Comparison of ENCODE assay signal across 21 cellular contexts in the genomic region with DNA sequence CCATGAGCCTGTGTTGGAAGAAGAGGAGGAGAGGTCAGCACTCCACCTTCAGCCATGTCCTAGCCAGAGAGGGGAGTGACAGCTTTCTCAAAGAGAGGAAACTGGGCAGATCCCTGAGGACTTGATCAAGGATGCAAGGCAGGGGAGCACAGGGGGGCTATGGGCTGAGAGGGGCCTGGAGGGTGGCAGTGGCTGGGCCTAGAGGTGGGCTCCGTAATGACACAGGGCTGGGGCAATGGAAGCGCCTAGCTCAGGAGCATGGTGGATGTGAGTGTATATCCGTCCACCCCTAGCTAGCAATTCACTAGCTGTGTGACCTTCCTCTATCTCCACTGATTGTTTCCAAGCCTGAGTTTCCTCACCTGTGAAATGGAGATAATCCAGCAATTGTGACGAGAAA. TPM values are rescaled to one million over a fixed set of nuclear protein-coding genes. Genes with fewer than 3 reads are reported as not detected.
A peak's percentile ranks its signal among the peaks of the same experiment; 100 is the strongest.
DNase-seq lines count a peak whose midpoint lies in the region; ATAC-seq, FAIRE-seq and TF ChIP-seq lines count a peak whose summit lies in the region.
"Had no signal": no experiment of that assay in that cellular context is flagged by ENCODE, and none has a peak within 500 bp of the region (broad histone marks: within the 10 kb centered on the region; RNA-seq: fewer than 3 reads in every experiment).

No MANE protein-coding gene starts in this region.

- no peak overlapping the region for H2BK5ac ChIP-seq in mesendoderm (ENCODE audit: low read length)

- peaks cover 20% of the 10 kb centered on the region for H3K27me3 Mint-ChIP-seq in activated naive CD8-positive, alpha-beta T cell treated with anti-CD3 and anti-CD28 coated beads, Interleukin-2, amount 10 ng/mL, durations not matched to agents 7 days and 5 days
- H3K27me3 Mint-ChIP-seq in activated naive CD8-positive, alpha-beta T cell treated with anti-CD3 and anti-CD28 coated beads, Interleukin-2, amount 50 U/mL, for 24 hours: peaks cover 1% of the 10 kb centered on the region
- no peaks in the 10 kb centered on the region for H3K27me3 Mint-ChIP-seq in stimulated activated memory B cell treated with anti-CD40 and anti-IgM and Interleukin-4, amounts not matched to agents 10 μg/mL and 1 μg/mL and 100 μg/mL, for 72 hours
- H3K27me3 Mint-ChIP-seq in activated T-helper 17 cell treated with anti-CD3 and anti-CD28 coated beads, Interleukin-2, amount 50 U/mL, for 72 hours: no peaks in the 10 kb centered on the region
- H3K27me3 Mint-ChIP-seq: memory B cell had no signal

- no peak for TF ChIP-seq EP300 in K562 (IDR thresholded peaks at IDR 0.05; ENCODE audit: low read length)

- H3K4ac ChIP-seq in mesendoderm (ENCODE audit: low read depth, low read length): no peak overlapping the region

- no peak overlapping the region for H2AK5ac ChIP-seq in mesendoderm (ENCODE audit: low read length)

- peak overlapping the region; percentile 9 for H3K4me3 Mint-ChIP-seq in activated naive CD8-positive, alpha-beta T cell treated with anti-CD3 and anti-CD28 coated beads, Interleukin-2, amount 10 ng/mL, durations not matched to agents 7 days and 5 days
- no peak overlapping the region for H3K4me3 Mint-ChIP-seq in activated naive CD8-positive, alpha-beta T cell treated with anti-CD3 and anti-CD28 coated beads, Interleukin-2, amount 50 U/mL, for 24 hours
- no peak overlapping the region for H3K4me3 Mint-ChIP-seq in stimulated activated memory B cell treated with anti-CD40 and anti-IgM and Interleukin-4, amounts not matched to agents 10 μg/mL and 1 μg/mL and 100 μg/mL, for 72 hours
- no peak overlapping the region for H3K4me3 Mint-ChIP-seq in activated T-helper 17 cell treated with anti-CD3 and anti-CD28 coated beads, Interleukin-2, amount 50 U/mL, for 72 hours
- H3K4me3 Mint-ChIP-seq: memory B cell; nephron progenitor cell; stimulated activated naive B cell treated with anti-CD40 and anti-IgM and Interleukin-4, amounts not matched to agents 10 μg/mL and 1 μg/mL and 100 μg/mL, for 72 hours had no signal

- no peak overlapping the region for H3K27ac Mint-ChIP-seq in activated naive CD8-positive, alpha-beta T cell treated with anti-CD3 and anti-CD28 coated beads, Interleukin-2, amount 10 ng/mL, durations not matched to agents 7 days and 5 days
- H3K27ac Mint-ChIP-seq in activated naive CD8-positive, alpha-beta T cell treated with anti-CD3 and anti-CD28 coated beads, Interleukin-2, amount 50 U/mL, for 24 hours: no peak overlapping the region
- H3K27ac Mint-ChIP-seq in stimulated activated memory B cell treated with anti-CD40 and anti-IgM and Interleukin-4, amounts not matched to agents 10 μg/mL and 1 μg/mL and 100 μg/mL, for 72 hours: no peak overlapping the region
- no peak overlapping the region for H3K27ac Mint-ChIP-seq in activated T-helper 17 cell treated with anti-CD3 and anti-CD28 coated beads, Interleukin-2, amount 50 U/mL, for 72 hours
- H3K27ac Mint-ChIP-seq: memory B cell; nephron progenitor cell; stimulated activated naive B cell treated with anti-CD40 and anti-IgM and Interleukin-4, amounts not matched to agents 10 μg/mL and 1 μg/mL and 100 μg/mL, for 72 hours had no signal

- H3K36me3 ChIP-seq in K562 (ENCODE audit: control insufficient read depth, insufficient read depth, low read length): no peaks in the 10 kb centered on the region
- H3K36me3 ChIP-seq in mesendoderm (ENCODE audit: control insufficient read depth, insufficient read depth, low read length): no peaks in the 10 kb centered on the region
- no peaks in the 10 kb centered on the region for H3K36me3 ChIP-seq in aorta (ENCODE audit: control insufficient read depth in 1 of 2, insufficient read depth in 2 of 2, low read length in 1 of 2)
- no peaks in the 10 kb centered on the region for H3K36me3 ChIP-seq in prostate gland
- H3K36me3 ChIP-seq: HAP-1, thyroid gland had no signal

- BruUV-seq in K562 (replicated peaks; lab: Mats Ljungman, UMichigan): no TSS peak

- H3K4me1 ChIP-seq in K562 (replicated peaks in 1 of 2; ENCODE audit: control insufficient read depth in 2 of 2, insufficient read depth in 2 of 2, low read length in 2 of 2): peaks cover 9 to 10% of the 10 kb centered on the region in 2 experiments; a peak in 3 of 5 replicates
- H3K4me1 ChIP-seq in mesendoderm (ENCODE audit: control insufficient read depth, low read depth, low read length): peaks cover 2% of the 10 kb centered on the region
- H3K4me1 ChIP-seq in aorta (ENCODE audit: control insufficient read depth in 1 of 2, insufficient read depth in 2 of 2, low read length in 2 of 2): no peaks in the 10 kb centered on the region
- H3K4me1 ChIP-seq in prostate gland (replicated peaks): peaks cover 2% of the 10 kb centered on the region

- peak overlapping the region; percentile 74 for H2AFZ ChIP-seq in K562 (ENCODE audit: low read depth, low read length)

- H3K36me3 Mint-ChIP-seq in activated naive CD8-positive, alpha-beta T cell treated with anti-CD3 and anti-CD28 coated beads, Interleukin-2, amount 10 ng/mL, durations not matched to agents 7 days and 5 days: no peaks in the 10 kb centered on the region
- no peaks in the 10 kb centered on the region for H3K36me3 Mint-ChIP-seq in activated naive CD8-positive, alpha-beta T cell treated with anti-CD3 and anti-CD28 coated beads, Interleukin-2, amount 50 U/mL, for 24 hours (ENCODE audit: low read depth)
- H3K36me3 Mint-ChIP-seq in stimulated activated memory B cell treated with anti-CD40 and anti-IgM and Interleukin-4, amounts not matched to agents 10 μg/mL and 1 μg/mL and 100 μg/mL, for 72 hours: no peaks in the 10 kb centered on the region
- H3K36me3 Mint-ChIP-seq in activated T-helper 17 cell treated with anti-CD3 and anti-CD28 coated beads, Interleukin-2, amount 50 U/mL, for 72 hours (ENCODE audit: low read depth): no peaks in the 10 kb centered on the region
- H3K36me3 Mint-ChIP-seq: memory B cell; stimulated activated naive B cell treated with anti-CD40 and anti-IgM and Interleukin-4, amounts not matched to agents 10 μg/mL and 1 μg/mL and 100 μg/mL, for 72 hours had no signal

- no peaks in the 10 kb centered on the region for H3K79me2 ChIP-seq in K562 (ENCODE audit: control insufficient read depth, insufficient read depth, low read length)
- no peaks in the 10 kb centered on the region for H3K79me2 ChIP-seq in mesendoderm (ENCODE audit: control insufficient read depth, insufficient read depth, low read length)

- H3K9me3 Mint-ChIP-seq in activated naive CD8-positive, alpha-beta T cell treated with anti-CD3 and anti-CD28 coated beads, Interleukin-2, amount 10 ng/mL, durations not matched to agents 7 days and 5 days: no peaks in the 10 kb centered on the region
- no peaks in the 10 kb centered on the region for H3K9me3 Mint-ChIP-seq in activated naive CD8-positive, alpha-beta T cell treated with anti-CD3 and anti-CD28 coated beads, Interleukin-2, amount 50 U/mL, for 24 hours
- no peaks in the 10 kb centered on the region for H3K9me3 Mint-ChIP-seq in stimulated activated memory B cell treated with anti-CD40 and anti-IgM and Interleukin-4, amounts not matched to agents 10 μg/mL and 1 μg/mL and 100 μg/mL, for 72 hours
- H3K9me3 Mint-ChIP-seq in activated T-helper 17 cell treated with anti-CD3 and anti-CD28 coated beads, Interleukin-2, amount 50 U/mL, for 72 hours: no peaks in the 10 kb centered on the region
- H3K9me3 Mint-ChIP-seq: activated T-helper 2 cell treated with anti-CD3 and anti-CD28 coated beads, Interferon-gamma antibody, Interleukin-2, Interleukin-4, amounts not matched to agents 10 μg/mL and 5 μg/mL and 100 μg/mL, durations not matched to agents 14 hours and 24 hours and 36 hours; memory B cell; nephron progenitor cell; stimulated activated naive B cell treated with anti-CD40 and anti-IgM and Interleukin-4, amounts not matched to agents 10 μg/mL and 1 μg/mL and 100 μg/mL, for 72 hours had no signal

- H3K4me2 ChIP-seq in K562 (ENCODE audit: insufficient read depth, low read length): no peak overlapping the region
- H3K4me2 ChIP-seq in mesendoderm (ENCODE audit: low read length): no peak overlapping the region

- H3K9me1 ChIP-seq in K562 (ENCODE audit: control insufficient read depth, insufficient read depth, low read length): no peaks in the 10 kb centered on the region

- H4K20me1 ChIP-seq in K562 (replicated peaks; ENCODE audit: control insufficient read depth, insufficient read depth, low read length): no peaks in the 10 kb centered on the region

- peak overlapping the region; percentile 26 for H3K56ac ChIP-seq in mesendoderm (ENCODE audit: low read length)

- H3K4me1 Mint-ChIP-seq in activated naive CD8-positive, alpha-beta T cell treated with anti-CD3 and anti-CD28 coated beads, Interleukin-2, amount 10 ng/mL, durations not matched to agents 7 days and 5 days: peaks cover 14% of the 10 kb centered on the region
- peaks cover 11% of the 10 kb centered on the region for H3K4me1 Mint-ChIP-seq in activated naive CD8-positive, alpha-beta T cell treated with anti-CD3 and anti-CD28 coated beads, Interleukin-2, amount 50 U/mL, for 24 hours
- no peaks in the 10 kb centered on the region for H3K4me1 Mint-ChIP-seq in stimulated activated memory B cell treated with anti-CD40 and anti-IgM and Interleukin-4, amounts not matched to agents 10 μg/mL and 1 μg/mL and 100 μg/mL, for 72 hours
- H3K4me1 Mint-ChIP-seq in activated T-helper 17 cell treated with anti-CD3 and anti-CD28 coated beads, Interleukin-2, amount 50 U/mL, for 72 hours: no peaks in the 10 kb centered on the region

- H3K27me3 ChIP-seq in K562 (ENCODE audit: control insufficient read depth in 2 of 2, insufficient read depth in 2 of 2, low read length in 2 of 2) (no peaks in the 10 kb centered on the region), mesendoderm (ENCODE audit: insufficient read depth, low read length, poor library complexity) (no peaks in the 10 kb centered on the region), aorta (ENCODE audit: control insufficient read depth in 1 of 2, insufficient read depth in 2 of 2, low read length in 1 of 2) (no peaks in the 10 kb centered on the region), prostate gland (replicated peaks; ENCODE audit: insufficient read depth) (no peaks in the 10 kb centered on the region)
- H3K27me3 ChIP-seq: thyroid gland had no signal

- no peak overlapping the region for H2BK15ac ChIP-seq in mesendoderm (replicated peaks; ENCODE audit: low read depth)

- intact Hi-C loops in K562 (cut with micrococcal nuclease): no loop called here
- intact Hi-C loops in aorta (cut with DNase I): no loop called here
- intact Hi-C loops in prostate gland (cut with DNase I): no loop called here

- H3K9ac ChIP-seq in K562 (ENCODE audit: insufficient read depth in 1 of 2, low read depth in 2 of 2, low read length in 2 of 2): no peak overlapping the region
- no peak overlapping the region for H3K9ac ChIP-seq in mesendoderm (ENCODE audit: low read length)

- 53% methylated on average over 4 of the region's 4 CpGs for WGBS in K562 (ENCODE audit: insufficient coverage, low coverage, missing lambda C conversion rate)
- no CpG with 5 or more reads among the region's 4 CpGs for WGBS in mesendoderm (ENCODE audit: extremely low coverage, insufficient coverage, low lambda C conversion rate)
- WGBS in aorta, 2 donors: 94 to 95% methylated on average over 4 of the region's 4 CpGs
- 94% methylated on average over 4 of the region's 4 CpGs for WGBS in prostate gland

- no peak overlapping the region for H4K5ac ChIP-seq in mesendoderm (ENCODE audit: low read length)

- no peaks in the 10 kb centered on the region for H3K79me1 ChIP-seq in mesendoderm (ENCODE audit: low read length)

- POLR2A ChIA-PET in activated naive CD8-positive, alpha-beta T cell treated with anti-CD3 and anti-CD28 coated beads, Interleukin-2, amount 10 ng/mL, durations not matched to agents 7 days and 5 days (lab: Charles Lee): no interaction called here
- POLR2A ChIA-PET in K562 (lab: Yijun Ruan, JAX): interaction anchor here (1.5 to 3.4 kb wide), 4 partner anchors 9 to 59 kb away, joined by 5 to 19 read pairs (median 13); no protein-coding TSS in a partner anchor

- in situ Hi-C loops in K562 (cut with MboI): no loop called here

- H4K8ac ChIP-seq in mesendoderm (ENCODE audit: low read depth, low read length): no peak overlapping the region

- ATAC-seq in activated naive CD8-positive, alpha-beta T cell treated with anti-CD3 and anti-CD28 coated beads, Interleukin-2, amount 10 ng/mL, durations not matched to agents 7 days and 5 days (ENCODE audit: low read depth): no peak
- no peak for ATAC-seq in activated naive CD8-positive, alpha-beta T cell treated with anti-CD3 and anti-CD28 coated beads, Interleukin-2, amount 50 U/mL, for 24 hours
- ATAC-seq in K562: peak; percentile 21
- no peak for ATAC-seq in aorta (ENCODE audit: low FRiP score)
- no peak for ATAC-seq in stimulated activated memory B cell treated with anti-CD40 and anti-IgM and Interleukin-4, amounts not matched to agents 10 μg/mL and 1 μg/mL and 100 μg/mL, for 72 hours
- no peak for ATAC-seq in activated T-helper 17 cell treated with anti-CD3 and anti-CD28 coated beads, Interleukin-2, amount 50 U/mL, for 72 hours (replicated peaks)
- ATAC-seq: stimulated activated naive B cell treated with anti-CD40 and anti-IgM and Interleukin-4, amounts not matched to agents 10 μg/mL and 1 μg/mL and 100 μg/mL, for 72 hours had no signal

- DNase-seq in activated naive CD8-positive, alpha-beta T cell treated with anti-CD3 and anti-CD28 coated beads, Interleukin-2, amount 10 ng/mL, durations not matched to agents 7 days and 5 days: no peak
- DNase-seq in activated naive CD8-positive, alpha-beta T cell treated with anti-CD3 and anti-CD28 coated beads, Interleukin-2, amount 50 U/mL, for 24 hours: no peak
- DNase-seq in K562 (ENCODE audit: extremely low read depth in 1 of 4, low spot score in 3 of 4) (no peak), mesendoderm (no peak), aorta (no peak), prostate gland (ENCODE audit: low spot score) (no peak)
- DNase-seq: activated CD4-positive, CD25-positive, alpha-beta regulatory T cell; activated CD8-positive, alpha-beta T cell treated with anti-CD3 and anti-CD28 coated beads, Interleukin-2, amount 10 ng/mL, durations not matched to agents 7 days and 5 days; NCI-H2029 treated with DMSO at 0.1 percent for 48 hours; NCI-H510A; nephron progenitor cell; SHP77 treated with DMSO at 0.1 percent for 48 hours; stimulated activated naive B cell treated with anti-CD40 and anti-IgM and Interleukin-4, amounts not matched to agents 10 μg/mL and 1 μg/mL and 100 μg/mL, for 72 hours had no signal

- H3K9me3 ChIP-seq in K562 (replicated peaks; ENCODE audit: control insufficient read depth, insufficient read depth, low read depth, low read length) (no peaks in the 10 kb centered on the region), aorta (ENCODE audit: control insufficient read depth, low read length) (no peaks in the 10 kb centered on the region), prostate gland (no peaks in the 10 kb centered on the region)
- H3K9me3 ChIP-seq: HAP-1, thyroid gland had no signal

- CTCF ChIA-PET in K562 (lab: Yijun Ruan, JAX; ENCODE audit: low intra/inter-chr PET ratio): interaction anchor here (0.5 kb wide), 1 partner anchor 28 kb away, joined by 3 read pairs; no protein-coding TSS in a partner anchor

- no peak overlapping the region for H3K18ac ChIP-seq in mesendoderm (ENCODE audit: low read length)

- no peak overlapping the region for H3K4me3 ChIP-seq in K562
- H3K4me3 ChIP-seq in mesendoderm (ENCODE audit: low read length): no peak overlapping the region
- no peak overlapping the region for H3K4me3 ChIP-seq in aorta (ENCODE audit: low read length in 2 of 2)
- no peak overlapping the region for H3K4me3 ChIP-seq in prostate gland
- H3K4me3 ChIP-seq: HAP-1, thyroid gland had no signal

- TF ChIP-seq RAD21 in K562 (CRISPR knock-in tag; conservative IDR thresholded peaks at IDR 0.05 in 1 of 2, IDR thresholded peaks at IDR 0.05 in 1 of 2): no peak

- TF ChIP-seq CTCF in K562 (IDR thresholded peaks at IDR 0.05 in 2 of 3, conservative IDR thresholded peaks at IDR 0.05 in 1 of 3; ENCODE audit: insufficient read depth in 2 of 3, low read depth in 1 of 3, low read length in 3 of 3): no peak
- no peak for TF ChIP-seq CTCF in prostate gland (IDR thresholded peaks at IDR 0.05)

- H3K27ac ChIP-seq in K562 (ENCODE audit: extremely low read depth, low read depth, low read length) (no peak overlapping the region), mesendoderm (ENCODE audit: low read depth, low read length) (no peak overlapping the region), aorta (ENCODE audit: low read depth in 1 of 2, low read length in 2 of 2) (peak overlapping the region; percentile 4 to 86), prostate gland (peak overlapping the region in 1 of 2 donors; percentile 43)

- H2BK120ac ChIP-seq in mesendoderm (ENCODE audit: low read depth, low read length): no peak overlapping the region

- no peak for FAIRE-seq in K562 (lab: Jason Lieb, UNC)
- FAIRE-seq: endometrium, GM19239 had no signal

- H3K23ac ChIP-seq in mesendoderm (ENCODE audit: low read length): no peak overlapping the region

- TF ChIP-seq POLR2A in K562 (conservative IDR thresholded peaks at IDR 0.05): no peak
- TF ChIP-seq POLR2A in prostate gland (IDR thresholded peaks at IDR 0.05): no peak

RNA-seq across cellular contexts. Expression of a gene that starts 32.6 kb away (rescaled TPM):
- total RNA-seq in activated naive CD8-positive, alpha-beta T cell treated with anti-CD3 and anti-CD28 coated beads, Interleukin-2, amount 10 ng/mL, durations not matched to agents 7 days and 5 days: 10 to 100 TPM; 31.8 to 32.7 TPM
- 18.3 and 46.6 TPM in 2 replicates for total RNA-seq in K562 (2011; cell fraction: chromatin; rRNA removed; ENCODE audit: low replicate concordance)
- total RNA-seq in K562 (2011; cell fraction: nucleolus; rRNA removed): 15.0 and 17.2 TPM in 2 replicates
- 22.6 and 23.8 TPM in 2 replicates for total RNA-seq in K562 (2011; cell fraction: nucleoplasm; rRNA removed)
- 54.4 and 65.8 TPM in 2 replicates for total RNA-seq in K562 (2014; rRNA removed)
- total RNA-seq in K562 (2014; rRNA removed; fragmentation: Illumina TruSeq; extraction: Trizol): 74.7 and 85.7 TPM in 2 replicates
- 64.5 and 72.1 TPM in 2 replicates for total RNA-seq in K562 (2015; rRNA removed; fragmentation: Illumina TruSeq; extraction: Trizol)
- 45.6 and 52.8 TPM in 2 replicates for total RNA-seq in K562 (2021)
- 53.3 and 69.7 TPM in 2 replicates for polyA plus RNA-seq in K562 (2011; rRNA removed)
- polyA plus RNA-seq in K562 (2011; cell fraction: cytosol; rRNA removed): 17.1 and 29.6 TPM in 2 replicates
- 24.2 and 25.4 TPM in 2 replicates for polyA plus RNA-seq in K562 (2011; cell fraction: nucleus; rRNA removed)
- 42.5 and 47.0 TPM in 2 replicates for polyA plus RNA-seq in K562 (2012)
- 66.4 and 75.9 TPM in 2 replicates for polyA plus RNA-seq in K562 (2014; fragmentation: Illumina TruSeq; extraction: Trizol)
- polyA plus RNA-seq in K562 (2014; fragmentation: Nextera tagmentation; extraction: Ambion mirVana): 10 to 100 TPM; 30.0 to 38.6 TPM
- polyA plus RNA-seq in K562 (2014; rRNA removed): 48.6 and 66.4 TPM in 2 replicates
- 122 and 124 TPM in 2 replicates for polyA minus RNA-seq in K562 (2011; rRNA and poly(A)+ RNA removed)
- polyA minus RNA-seq in K562 (2011; cell fraction: cytosol; rRNA and poly(A)+ RNA removed): 30.9 and 39.3 TPM in 2 replicates
- polyA minus RNA-seq in K562 (2011; cell fraction: nucleus; rRNA and poly(A)+ RNA removed): 23.6 and 35.4 TPM in 2 replicates
- polyA plus RNA-seq in mesendoderm (2013, experiment 1 of 2): 13.0 TPM
- polyA plus RNA-seq in mesendoderm (2013, experiment 2 of 2): 13.9 TPM
- total RNA-seq in aorta: 1 to 10 TPM in 1 of 2 donors, not detected in 1; 1.0 TPM
- polyA plus RNA-seq in aorta: 1 to 10 TPM in 1 of 2 donors, not detected in 1; 1.5 TPM
- total RNA-seq in activated T-helper 17 cell treated with anti-CD3 and anti-CD28 coated beads, Interleukin-2, amount 50 U/mL, for 72 hours: 10 to 100 TPM; 31.6 to 32.4 TPM
- total RNA-seq in prostate gland: 1 to 10 TPM; 1.7 to 8.5 TPM

Comparison
In these comparisons a context has a peak if more than half of its experiments do, and no peak if none do; other contexts are left out.
1. H3K27ac ChIP-seq: peak in aorta (2 of 2); none in K562 (single experiment) and mesendoderm (single experiment).